8 cellular contexts compared by ENCODE assay signal in the genomic region with DNA sequence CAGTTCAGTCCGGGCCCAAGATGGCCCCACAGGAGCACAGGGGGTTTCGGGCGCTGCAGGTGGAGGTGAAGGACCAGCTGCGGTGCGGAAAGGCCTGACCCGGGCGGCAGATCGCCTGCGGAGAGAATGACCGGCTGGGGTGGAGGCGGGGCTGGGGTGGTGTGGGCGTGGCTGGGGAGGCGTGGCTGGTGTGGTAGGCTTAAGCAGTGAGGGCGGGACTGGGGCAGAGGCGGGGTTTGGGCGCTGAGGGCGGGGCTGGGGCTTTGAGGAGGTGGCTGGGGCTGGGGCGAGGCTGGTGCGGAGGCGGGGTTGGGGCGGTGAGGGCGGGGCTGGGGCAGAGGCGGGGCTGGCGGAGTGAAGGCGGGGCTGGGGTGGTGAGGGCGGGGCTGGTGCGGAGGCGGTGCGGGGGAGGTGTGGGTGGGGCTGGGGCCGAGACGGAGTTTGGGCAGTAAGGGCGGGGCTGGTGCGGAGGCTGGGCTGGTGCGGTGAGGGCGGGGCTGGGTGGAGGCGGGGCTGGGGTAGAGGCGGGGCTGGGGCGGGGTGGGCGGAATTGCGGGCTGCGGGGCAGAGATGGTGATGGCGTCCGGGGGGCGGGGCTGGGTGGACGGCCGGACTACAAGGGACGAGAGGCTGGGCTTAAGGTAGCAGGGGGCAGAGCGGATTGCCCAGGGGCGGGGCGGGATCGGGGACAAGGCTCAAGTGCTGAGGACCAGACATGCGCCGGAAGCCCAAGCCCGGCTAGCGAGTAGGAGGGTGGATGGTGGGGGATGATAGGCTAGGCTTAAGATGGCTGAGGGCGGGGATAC. TPM values are rescaled to one million over a fixed set of nuclear protein-coding genes. Genes with fewer than 3 reads are reported as not detected.
DNase-seq lines count a peak whose midpoint lies in the region; ATAC-seq and TF ChIP-seq lines count a peak whose summit lies in the region.

No MANE protein-coding gene starts in this region.

- H3K36me3 ChIP-seq in right lobe of liver, result no peaks in the 10 kb centered on the region

- H3K27me3 ChIP-seq in dorsolateral prefrontal cortex (no peaks in the 10 kb centered on the region), right lobe of liver (no peaks in the 10 kb centered on the region)

- DNase-seq in Ammon's horn (ENCODE audit: low spot score) (peak; percentile 97), NCI-H526 treated with DMSO at 0.1 percent for 48 hours (lab: John Stamatoyannopoulos, UW) (peak; percentile 81), dorsolateral prefrontal cortex (peak; percentile 87 to 96 (median 92)), right lobe of liver (peak; percentile 100)
- DNase-seq in activated CD4-positive, alpha-beta T cell treated with anti-CD3 and anti-CD28 coated beads, Interleukin-2, amount 50 U/mL, for 4 hours, result peak; percentile 98
- peak; percentile 87 for DNase-seq in stimulated activated CD4-positive, alpha-beta T cell treated with anti-CD3 and anti-CD28 coated beads, Interleukin-4, amount 100 ng/mL, for 1 hour

- H3K4me1 ChIP-seq in right lobe of liver, result peaks cover 0 to 20% (median 5%) of the 10 kb centered on the region in 4 donors

- TF ChIP-seq CTCF in dorsolateral prefrontal cortex (IDR thresholded peaks at IDR 0.05 in 54 of 56, conservative IDR thresholded peaks at IDR 0.05 in 2 of 56; ENCODE audit: low read depth in 1 of 56, partially characterized antibody in 56 of 56), result peak in 4 of 56 donors; percentile 10 to 21 (median 14)
- no peak for TF ChIP-seq CTCF in right lobe of liver (IDR thresholded peaks at IDR 0.05)

- ATAC-seq in HG03432 (IDR thresholded peaks at IDR 0.05; ENCODE audit: unreplicated experiment), result peak; percentile 79
- peak; percentile 87 to 94 (median 90) for ATAC-seq in right lobe of liver

- TF ChIP-seq POLR2A in GM19193 (IDR thresholded peaks at IDR 0.05; ENCODE audit: extremely low read depth, insufficient read depth, insufficient read length) (peak; percentile 63), right lobe of liver (IDR thresholded peaks at IDR 0.05) (peak; percentile 55)

- WGBS in right lobe of liver (ENCODE audit: insufficient coverage, low coverage, low lambda C conversion rate, missing lambda C conversion rate), result under 1% methylated on average over 43 of the region's 56 CpGs

- H3K27ac ChIP-seq in dorsolateral prefrontal cortex (peak overlapping the region in 55 of 59 donors; percentile 17 to 89 (median 77)), right lobe of liver (no peak overlapping the region)

- intact Hi-C loops in dorsolateral prefrontal cortex (cut with DNase I), result loop anchor here (2.0 kb wide), 2 partner anchors 24 to 26 kb away; a partner anchor contains a TSS
- intact Hi-C loops in right lobe of liver (cut with DNase I), result no loop called here

- H3K9me3 ChIP-seq in right lobe of liver, result no peaks in the 10 kb centered on the region

- H3K4me3 ChIP-seq in dorsolateral prefrontal cortex (peak overlapping the region; percentile 32 to 76 (median 61)), right lobe of liver (peak overlapping the region; percentile 29 to 41 (median 31))

RNA-seq across cellular contexts. Expression of a gene that starts 9.9 kb away (rescaled TPM):
- 1 to 10 TPM in 1 of 120 experiments, under 1 TPM in 5, not detected in 114; 0.22 to 1.3 (median 0.35) TPM for total RNA-seq in dorsolateral prefrontal cortex
- total RNA-seq in right lobe of liver, result under 1 TPM in 2 of 6 experiments, not detected in 4; 0.42 to 0.99 TPM

RNA-seq across cellular contexts. Expression of a gene that starts 25.3 kb away (rescaled TPM):
- total RNA-seq in dorsolateral prefrontal cortex, result under 1 TPM in 6 of 120 experiments, not detected in 114; 0.47 to 1.00 (median 0.60) TPM
- not detected for total RNA-seq in right lobe of liver

RNA-seq across cellular contexts. Expression of a gene that starts 25.5 kb away (rescaled TPM):
- total RNA-seq in dorsolateral prefrontal cortex (10 to 100 TPM; 42.7 to 90.1 (median 58.8) TPM), right lobe of liver (100 to 1,000 TPM; 105 to 174 (median 128) TPM)

RNA-seq across cellular contexts. Expression of a gene that starts 27.7 kb away (rescaled TPM):
- total RNA-seq in dorsolateral prefrontal cortex (100 to 1,000 TPM in 50 of 120 experiments, 10 to 100 TPM in 70; 70.5 to 136 (median 98.5) TPM), right lobe of liver (10 to 100 TPM; 58.3 to 85.3 (median 67.4) TPM)

RNA-seq across cellular contexts. Expression of a gene that starts 34.4 kb away (rescaled TPM):
- total RNA-seq in dorsolateral prefrontal cortex, result 10 to 100 TPM in 118 of 120 experiments, 1 to 10 TPM in 2; 8.8 to 58.3 (median 24.9) TPM
- 10 to 100 TPM in 3 of 6 experiments, 1 to 10 TPM in 3; 4.7 to 40.8 (median 18.8) TPM for total RNA-seq in right lobe of liver

Comparison
In these comparisons a context has a peak if more than half of its experiments do, and no peak if none do; other contexts are left out.
1. H3K27ac ChIP-seq: peak in dorsolateral prefrontal cortex (55 of 59); none in right lobe of liver (0 of 3).
2. intact Hi-C loops: an anchor here in dorsolateral prefrontal cortex (2.0 kb wide); none called in right lobe of liver.
3. Peak in every context shown above with its lines, with median percentiles within 50 percentile points of each other: DNase-seq.